11 cellular contexts compared by ENCODE assay signal in genomic region chr5:131258733-131259132, GRCh38. TPM values are rescaled to one million over a fixed set of nuclear protein-coding genes. Genes with fewer than 3 reads are reported as not detected.
DNase-seq lines count a peak whose midpoint lies in the region; ATAC-seq, FAIRE-seq and TF ChIP-seq lines count a peak whose summit lies in the region.
"Had no signal": no experiment of that assay in that cellular context is flagged by ENCODE, and none has a peak within 500 bp of the region (broad histone marks: within the 10 kb centered on the region; RNA-seq: fewer than 3 reads in every experiment).

No MANE protein-coding gene starts in this region.

- H3K27ac ChIP-seq in OCI-LY1 (ENCODE audit: low read depth, low read length, poor library complexity, severe bottlenecking): peak overlapping the region; percentile 85
- H3K27ac ChIP-seq in GM12878 (ENCODE audit: control insufficient read depth, insufficient read depth): peak overlapping the region; percentile 35
- H3K27ac ChIP-seq in prostate gland: peak overlapping the region; percentile 2 to 57
- H3K27ac ChIP-seq: suprapubic skin had no signal

- H3K79me2 ChIP-seq in OCI-LY1 (ENCODE audit: insufficient read depth, low read length): no peaks in the 10 kb centered on the region
- H3K79me2 ChIP-seq in GM12878 (ENCODE audit: control insufficient read depth, insufficient read depth, low read length): peaks cover 60% of the 10 kb centered on the region

- RAD21 ChIA-PET in GM12878 (lab: Charles Lee; ENCODE audit: unreplicated experiment): interaction anchor here (0.8 to 13.6 kb wide), 17 partner anchors 8 to 157 kb away, joined by 3 to 161 read pairs (median 4); partner anchors contain the start of gene HINT1

- H3K9ac ChIP-seq in OCI-LY1 (ENCODE audit: low read length) (no peak overlapping the region), GM12878 (ENCODE audit: control insufficient read depth, insufficient read depth, low read length) (no peak overlapping the region)

- in situ Hi-C loops in GM12878 (cut with MboI): no loop called here

- H3K4me2 ChIP-seq in OCI-LY1 (ENCODE audit: low read length) (no peak overlapping the region), GM12878 (ENCODE audit: control insufficient read depth, insufficient read depth) (peak overlapping the region; percentile 26; the same call in 1 of the 2 replicates)

- H4K20me1 ChIP-seq in OCI-LY1 (ENCODE audit: insufficient read depth, low read length) (no peaks in the 10 kb centered on the region), GM12878 (ENCODE audit: control insufficient read depth, insufficient read depth) (no peaks in the 10 kb centered on the region)

- TF ChIP-seq EP300 in GM12878 (IDR thresholded peaks at IDR 0.05; ENCODE audit: borderline replicate concordance in 1 of 2, control insufficient read depth in 1 of 2, low read depth in 2 of 2, low read length in 2 of 2): no peak

- SMC1A ChIA-PET in GM12878 (lab: Charles Lee; ENCODE audit: uncharacterized antibody, unreplicated experiment): interaction anchor here (0.8 to 41.3 kb wide), 13 partner anchors 8 to 157 kb away, joined by 3 to 1218 read pairs (median 3); no protein-coding TSS in a partner anchor

- POLR2A ChIA-PET in GM12878 (lab: Charles Lee): interaction anchor here (0.5 to 2.4 kb wide), 14 partner anchors 9 to 270 kb away, joined by 3 to 18 read pairs (median 5); no protein-coding TSS in a partner anchor

- TF ChIP-seq CTCF in OCI-LY1 (IDR thresholded peaks at IDR 0.05; ENCODE audit: low read length) (no peak), GM12878 (IDR thresholded peaks at IDR 0.05 in 2 of 3, conservative IDR thresholded peaks at IDR 0.05 in 1 of 3; ENCODE audit: control insufficient read depth in 2 of 3, extremely low read depth in 1 of 3, insufficient read depth in 1 of 3, low read depth in 3 of 3, low read length in 3 of 3) (no peak), prostate gland (IDR thresholded peaks at IDR 0.05) (no peak)

- no peaks in the 10 kb centered on the region for H3K27me3 ChIP-seq in OCI-LY1 (ENCODE audit: insufficient read depth, low read length)
- no peaks in the 10 kb centered on the region for H3K27me3 ChIP-seq in GM12878 (replicated peaks in 1 of 2; ENCODE audit: control insufficient read depth in 2 of 2, insufficient read depth in 2 of 2, low read length in 1 of 2)
- no peaks in the 10 kb centered on the region for H3K27me3 ChIP-seq in prostate gland (replicated peaks; ENCODE audit: insufficient read depth)
- H3K27me3 ChIP-seq: suprapubic skin had no signal

- DNase-seq in GM12892 (ENCODE audit: insufficient read length) (no peak), GM12878 (ENCODE audit: low read depth, low spot score) (no peak), prostate gland (ENCODE audit: low spot score) (no peak), NCI-H1105 treated with DMSO at 0.1 percent for 48 hours (lab: John Stamatoyannopoulos, UW) (no peak), dermis blood vessel endothelial cell (no peak), COLO829 (ENCODE audit: low spot score) (no peak)
- DNase-seq: endodermal cell, glutamatergic neuron had no signal

- CTCF ChIA-PET in GM12878 (lab: Yijun Ruan, JAX): interaction anchor here (0.5 to 9.5 kb wide), 8 partner anchors 16 to 123 kb away, joined by 3 to 65 read pairs (median 4); no protein-coding TSS in a partner anchor

- H3F3A ChIP-seq in OCI-LY1 (ENCODE audit: insufficient read depth, low read length): peaks cover 4% of the 10 kb centered on the region; the same call in 1 of the 2 replicates

- TF ChIP-seq POLR2A in GM12892 (IDR thresholded peaks at IDR 0.05; ENCODE audit: low read depth, low read length): no peak
- TF ChIP-seq POLR2A in GM12878 (IDR thresholded peaks at IDR 0.05; ENCODE audit: low read depth, low read length): no peak
- no peak for TF ChIP-seq POLR2A in prostate gland (IDR thresholded peaks at IDR 0.05)

- no peak for ATAC-seq in GM12878

- no TSS peak for BruUV-seq in GM12878 (replicated peaks; lab: Mats Ljungman, UMichigan)

- FAIRE-seq in GM12892 (lab: Jason Lieb, UNC) (peak; percentile 71), GM12878 (lab: Jason Lieb, UNC) (no peak)
- FAIRE-seq: astrocyte had no signal

- H3K9me3 ChIP-seq in OCI-LY1 (ENCODE audit: low read length) (no peaks in the 10 kb centered on the region), GM12878 (replicated peaks; ENCODE audit: control insufficient read depth, insufficient read depth, low read length) (no peaks in the 10 kb centered on the region), prostate gland (no peaks in the 10 kb centered on the region)
- H3K9me3 ChIP-seq: suprapubic skin had no signal

- H3K4me3 ChIP-seq in OCI-LY1 (ENCODE audit: low read depth, low read length, poor library complexity, severe bottlenecking): no peak overlapping the region
- H3K4me3 ChIP-seq in GM12878: no peak overlapping the region
- H3K4me3 ChIP-seq in prostate gland: no peak overlapping the region
- H3K4me3 ChIP-seq: suprapubic skin had no signal

- TF ChIP-seq RAD21 in GM12878 (IDR thresholded peaks at IDR 0.05; ENCODE audit: insufficient read depth, low read depth, low read length): no peak

- H3K4me1 ChIP-seq in OCI-LY1 (ENCODE audit: insufficient read depth, low read length, severe bottlenecking) (peaks cover 73% of the 10 kb centered on the region), GM12878 (ENCODE audit: control insufficient read depth, insufficient read depth, low read length) (peaks cover 24% of the 10 kb centered on the region), prostate gland (replicated peaks) (peaks cover 7% of the 10 kb centered on the region)

- no peak overlapping the region for H2AFZ ChIP-seq in OCI-LY1 (ENCODE audit: low read length)
- H2AFZ ChIP-seq in GM12878 (ENCODE audit: control insufficient read depth, low read depth, low read length): no peak overlapping the region

- peaks cover 40% of the 10 kb centered on the region for H3K36me3 ChIP-seq in OCI-LY1 (ENCODE audit: insufficient read depth, low read length)
- peaks cover 0 to 11% of the 10 kb centered on the region in 2 experiments; a peak in 2 of 4 replicates for H3K36me3 ChIP-seq in GM12878 (ENCODE audit: control insufficient read depth in 2 of 2, insufficient read depth in 2 of 2, low read length in 1 of 2)
- no peaks in the 10 kb centered on the region for H3K36me3 ChIP-seq in prostate gland
- H3K36me3 ChIP-seq: suprapubic skin had no signal

- no peaks in the 10 kb centered on the region for H3K9me2 ChIP-seq in OCI-LY1 (ENCODE audit: low read depth, low read length)

- WGBS in GM12878 (ENCODE audit: insufficient coverage, insufficient replicate concordance, low lambda C conversion rate, missing lambda C conversion rate): 24% methylated on average over 2 of the region's 2 CpGs
- 34% methylated on average over 2 of the region's 2 CpGs for WGBS in prostate gland

- intact Hi-C loops in GM12878 (cut with micrococcal nuclease; ENCODE audit: unreplicated experiment) (no loop called here), prostate gland (cut with DNase I) (no loop called here)

TF ChIP-seq in GM12878, 131 proteins besides CTCF, POLR2A, EP300 and RAD21 (continues in another document):
- TF ChIP-seq NFYA (IDR thresholded peaks at IDR 0.05; ENCODE audit: borderline replicate concordance, low read depth, low read length) (no peak), TARDBP (IDR thresholded peaks at IDR 0.05; ENCODE audit: borderline replicate concordance) (no peak), SPI1 (IDR thresholded peaks at IDR 0.05; ENCODE audit: borderline replicate concordance, insufficient read depth, low read depth, low read length) (no peak), PAX8 (IDR thresholded peaks at IDR 0.05) (no peak), TCF7 (IDR thresholded peaks at IDR 0.05; ENCODE audit: borderline replicate concordance) (no peak), CBX5 (IDR thresholded peaks at IDR 0.05; ENCODE audit: low read depth) (no peak), SIX5 (IDR thresholded peaks at IDR 0.05; ENCODE audit: low read depth, low read length, severe bottlenecking) (no peak)
- TF ChIP-seq, protein P1, sequence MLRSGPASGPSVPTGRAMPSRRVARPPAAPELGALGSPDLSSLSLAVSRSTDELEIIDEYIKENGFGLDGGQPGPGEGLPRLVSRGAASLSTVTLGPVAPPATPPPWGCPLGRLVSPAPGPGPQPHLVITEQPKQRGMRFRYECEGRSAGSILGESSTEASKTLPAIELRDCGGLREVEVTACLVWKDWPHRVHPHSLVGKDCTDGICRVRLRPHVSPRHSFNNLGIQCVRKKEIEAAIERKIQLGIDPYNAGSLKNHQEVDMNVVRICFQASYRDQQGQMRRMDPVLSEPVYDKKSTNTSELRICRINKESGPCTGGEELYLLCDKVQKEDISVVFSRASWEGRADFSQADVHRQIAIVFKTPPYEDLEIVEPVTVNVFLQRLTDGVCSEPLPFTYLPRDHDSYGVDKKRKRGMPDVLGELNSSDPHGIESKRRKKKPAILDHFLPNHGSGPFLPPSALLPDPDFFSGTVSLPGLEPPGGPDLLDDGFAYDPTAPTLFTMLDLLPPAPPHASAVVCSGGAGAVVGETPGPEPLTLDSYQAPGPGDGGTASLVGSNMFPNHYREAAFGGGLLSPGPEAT (IDR thresholded peaks at IDR 0.05; ENCODE audit: low read depth): no peak

RNA-seq across cellular contexts. Expression of gene CDC42SE2, which starts 5.1 kb away (rescaled TPM):
- 86.3 TPM for polyA plus RNA-seq in GM12892 (2012; ENCODE audit: missing spikeins)
- total RNA-seq in GM12878 (2013; cell fraction: nucleolus; rRNA removed): 137 and 144 TPM in 2 replicates
- total RNA-seq in GM12878 (2014; rRNA removed) (81.7 and 101 TPM in 2 replicates), GM12878 (2014; rRNA removed; fragmentation: Illumina TruSeq; extraction: Trizol) (90.7 and 91.1 TPM in 2 replicates), GM12878 (2021) (75.6 and 76.0 TPM in 2 replicates), prostate gland (10 to 100 TPM; 51.0 to 63.5 TPM), dermis blood vessel endothelial cell (54.6 and 55.5 TPM in 2 replicates)
- 54.3 TPM for polyA plus RNA-seq in GM12878 (2011; ENCODE audit: low read depth)
- polyA plus RNA-seq in GM12878 (2011; rRNA removed) (148 and 215 TPM in 2 replicates), GM12878 (2014; fragmentation: Illumina TruSeq; extraction: Trizol) (75.2 and 106 TPM in 2 replicates), GM12878 (2014; fragmentation: Nextera tagmentation; extraction: Ambion mirVana) (10 to 100 TPM; 57.0 to 78.8 TPM), GM12878 (2014; rRNA removed) (57.2 and 62.0 TPM in 2 replicates), GM12878 (2016; fragmentation: Nextera tagmentation; extraction: Ambion mirVana) (100 to 1,000 TPM; 113 to 116 TPM)
- polyA plus RNA-seq in GM12878 (2011; cell fraction: cytosol; rRNA removed): 43.4 and 63.0 TPM in 2 replicates
- polyA plus RNA-seq in GM12878 (2011; cell fraction: nucleus; rRNA removed): 39.5 and 43.8 TPM in 2 replicates
- 80.9 and 89.2 TPM in 2 replicates for polyA plus RNA-seq in GM12878 (2012)
- polyA minus RNA-seq in GM12878 (2011; rRNA and poly(A)+ RNA removed): 107 and 140 TPM in 2 replicates
- 46.4 and 47.3 TPM in 2 replicates for polyA minus RNA-seq in GM12878 (2011; cell fraction: cytosol; rRNA and poly(A)+ RNA removed)
- polyA minus RNA-seq in GM12878 (2011; cell fraction: nucleus; rRNA and poly(A)+ RNA removed): 30.0 and 58.6 TPM in 2 replicates

Comparison
In these comparisons a context has a peak if more than half of its experiments do, and no peak if none do; other contexts are left out.
1. H3K27ac ChIP-seq: peak in every context shown above with its lines; median percentile 85 in OCI-LY1; 35 in GM12878; 30 in prostate gland.